In the genomic region with DNA sequence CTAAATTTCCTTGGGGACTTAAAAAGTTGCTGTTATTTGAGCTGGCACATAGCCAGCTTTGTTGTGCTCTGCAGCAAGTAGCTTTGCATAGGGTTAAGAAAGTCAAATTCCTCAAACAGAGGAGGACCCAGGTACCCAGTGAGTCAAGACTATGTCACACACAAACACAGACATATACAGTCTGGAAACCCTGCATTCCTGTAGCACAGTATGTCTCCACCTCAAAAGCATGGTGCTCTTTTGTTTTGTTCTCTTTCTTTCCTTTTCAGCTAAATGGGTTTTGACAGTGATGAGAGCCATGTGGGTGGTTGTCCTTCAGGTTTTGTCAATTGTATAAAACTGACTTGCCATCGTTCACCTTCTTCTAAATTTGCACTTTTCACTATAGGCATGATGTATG, we compare ENCODE assay signal across 1 cellular context.
TF ChIP-seq lines count a peak whose summit lies in the region.

No MANE protein-coding gene starts in this region.

TF ChIP-seq in HepG2, 621 proteins besides CTCF, POLR2A, EP300 and RAD21:
- no peak for TF ChIP-seq ZNF574 (CRISPR knock-in tag; IDR thresholded peaks at IDR 0.05)
- no peak for TF ChIP-seq ZNF589 (CRISPR knock-in tag; conservative IDR thresholded peaks at IDR 0.05)
- TF ChIP-seq ARID2 (CRISPR knock-in tag; IDR thresholded peaks at IDR 0.05; ENCODE audit: borderline replicate concordance): no peak
